In the genomic region with DNA sequence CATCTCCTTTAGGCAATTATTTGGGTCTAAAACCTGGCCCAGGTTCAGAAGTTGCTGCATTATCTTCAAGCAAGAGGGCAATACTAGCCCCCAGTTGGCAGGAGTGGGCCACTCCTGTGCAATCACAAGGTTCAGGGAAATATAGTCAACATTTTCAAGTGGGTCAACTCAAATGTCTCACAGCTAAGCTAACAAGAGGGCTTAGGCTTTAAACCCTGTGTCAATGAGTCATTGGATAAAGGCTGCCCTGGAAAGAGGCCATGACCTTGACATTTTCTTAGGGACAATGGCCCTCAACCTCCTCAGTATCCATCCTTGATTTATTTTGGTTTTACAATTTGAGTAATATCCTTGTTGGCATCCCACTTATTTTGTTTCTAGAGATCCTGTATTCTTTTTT, we compare ENCODE assay signal across 2 cellular contexts.
TF ChIP-seq lines count a peak whose summit lies in the region.

No MANE protein-coding gene starts in this region.

TF ChIP-seq in HepG2, 621 proteins besides CTCF, POLR2A, EP300 and RAD21 (continued from another document):
- TF ChIP-seq, protein P1, sequence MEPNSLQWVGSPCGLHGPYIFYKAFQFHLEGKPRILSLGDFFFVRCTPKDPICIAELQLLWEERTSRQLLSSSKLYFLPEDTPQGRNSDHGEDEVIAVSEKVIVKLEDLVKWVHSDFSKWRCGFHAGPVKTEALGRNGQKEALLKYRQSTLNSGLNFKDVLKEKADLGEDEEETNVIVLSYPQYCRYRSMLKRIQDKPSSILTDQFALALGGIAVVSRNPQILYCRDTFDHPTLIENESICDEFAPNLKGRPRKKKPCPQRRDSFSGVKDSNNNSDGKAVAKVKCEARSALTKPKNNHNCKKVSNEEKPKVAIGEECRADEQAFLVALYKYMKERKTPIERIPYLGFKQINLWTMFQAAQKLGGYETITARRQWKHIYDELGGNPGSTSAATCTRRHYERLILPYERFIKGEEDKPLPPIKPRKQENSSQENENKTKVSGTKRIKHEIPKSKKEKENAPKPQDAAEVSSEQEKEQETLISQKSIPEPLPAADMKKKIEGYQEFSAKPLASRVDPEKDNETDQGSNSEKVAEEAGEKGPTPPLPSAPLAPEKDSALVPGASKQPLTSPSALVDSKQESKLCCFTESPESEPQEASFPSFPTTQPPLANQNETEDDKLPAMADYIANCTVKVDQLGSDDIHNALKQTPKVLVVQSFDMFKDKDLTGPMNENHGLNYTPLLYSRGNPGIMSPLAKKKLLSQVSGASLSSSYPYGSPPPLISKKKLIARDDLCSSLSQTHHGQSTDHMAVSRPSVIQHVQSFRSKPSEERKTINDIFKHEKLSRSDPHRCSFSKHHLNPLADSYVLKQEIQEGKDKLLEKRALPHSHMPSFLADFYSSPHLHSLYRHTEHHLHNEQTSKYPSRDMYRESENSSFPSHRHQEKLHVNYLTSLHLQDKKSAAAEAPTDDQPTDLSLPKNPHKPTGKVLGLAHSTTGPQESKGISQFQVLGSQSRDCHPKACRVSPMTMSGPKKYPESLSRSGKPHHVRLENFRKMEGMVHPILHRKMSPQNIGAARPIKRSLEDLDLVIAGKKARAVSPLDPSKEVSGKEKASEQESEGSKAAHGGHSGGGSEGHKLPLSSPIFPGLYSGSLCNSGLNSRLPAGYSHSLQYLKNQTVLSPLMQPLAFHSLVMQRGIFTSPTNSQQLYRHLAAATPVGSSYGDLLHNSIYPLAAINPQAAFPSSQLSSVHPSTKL (CRISPR knock-in tag; IDR thresholded peaks at IDR 0.05): 0 out of 2 replicates have a peak, but pooled peaks have one; percentile 12
- TF ChIP-seq KAT2B (IDR thresholded peaks at IDR 0.05; ENCODE audit: borderline replicate concordance, low read depth, low read length) (no peak), FOSL2 (CRISPR knock-in tag; IDR thresholded peaks at IDR 0.05) (0 out of 2 replicates have a peak, but pooled peaks have one; percentile 33)
- TF ChIP-seq, protein P2, sequence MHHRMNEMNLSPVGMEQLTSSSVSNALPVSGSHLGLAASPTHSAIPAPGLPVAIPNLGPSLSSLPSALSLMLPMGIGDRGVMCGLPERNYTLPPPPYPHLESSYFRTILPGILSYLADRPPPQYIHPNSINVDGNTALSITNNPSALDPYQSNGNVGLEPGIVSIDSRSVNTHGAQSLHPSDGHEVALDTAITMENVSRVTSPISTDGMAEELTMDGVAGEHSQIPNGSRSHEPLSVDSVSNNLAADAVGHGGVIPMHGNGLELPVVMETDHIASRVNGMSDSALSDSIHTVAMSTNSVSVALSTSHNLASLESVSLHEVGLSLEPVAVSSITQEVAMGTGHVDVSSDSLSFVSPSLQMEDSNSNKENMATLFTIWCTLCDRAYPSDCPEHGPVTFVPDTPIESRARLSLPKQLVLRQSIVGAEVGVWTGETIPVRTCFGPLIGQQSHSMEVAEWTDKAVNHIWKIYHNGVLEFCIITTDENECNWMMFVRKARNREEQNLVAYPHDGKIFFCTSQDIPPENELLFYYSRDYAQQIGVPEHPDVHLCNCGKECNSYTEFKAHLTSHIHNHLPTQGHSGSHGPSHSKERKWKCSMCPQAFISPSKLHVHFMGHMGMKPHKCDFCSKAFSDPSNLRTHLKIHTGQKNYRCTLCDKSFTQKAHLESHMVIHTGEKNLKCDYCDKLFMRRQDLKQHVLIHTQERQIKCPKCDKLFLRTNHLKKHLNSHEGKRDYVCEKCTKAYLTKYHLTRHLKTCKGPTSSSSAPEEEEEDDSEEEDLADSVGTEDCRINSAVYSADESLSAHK (CRISPR knock-in tag; IDR thresholded peaks at IDR 0.05; ENCODE audit: borderline replicate concordance): no peak

TF ChIP-seq in SK-N-SH treated with all-trans-retinoic acid at 6 μM for 48 hours, 23 proteins besides CTCF, POLR2A, EP300 and RAD21 (continued from another document):
- TF ChIP-seq PPARA (CRISPR knock-in tag; IDR thresholded peaks at IDR 0.05; ENCODE audit: borderline replicate concordance): no peak
- TF ChIP-seq SNAI2 (CRISPR knock-in tag; IDR thresholded peaks at IDR 0.05): no peak
- TF ChIP-seq, protein P3, sequence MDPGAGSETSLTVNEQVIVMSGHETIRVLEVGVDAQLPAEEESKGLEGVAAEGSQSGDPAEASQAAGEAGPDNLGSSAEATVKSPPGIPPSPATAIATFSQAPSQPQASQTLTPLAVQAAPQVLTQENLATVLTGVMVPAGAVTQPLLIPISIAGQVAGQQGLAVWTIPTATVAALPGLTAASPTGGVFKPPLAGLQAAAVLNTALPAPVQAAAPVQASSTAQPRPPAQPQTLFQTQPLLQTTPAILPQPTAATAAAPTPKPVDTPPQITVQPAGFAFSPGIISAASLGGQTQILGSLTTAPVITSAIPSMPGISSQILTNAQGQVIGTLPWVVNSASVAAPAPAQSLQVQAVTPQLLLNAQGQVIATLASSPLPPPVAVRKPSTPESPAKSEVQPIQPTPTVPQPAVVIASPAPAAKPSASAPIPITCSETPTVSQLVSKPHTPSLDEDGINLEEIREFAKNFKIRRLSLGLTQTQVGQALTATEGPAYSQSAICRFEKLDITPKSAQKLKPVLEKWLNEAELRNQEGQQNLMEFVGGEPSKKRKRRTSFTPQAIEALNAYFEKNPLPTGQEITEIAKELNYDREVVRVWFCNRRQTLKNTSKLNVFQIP (CRISPR knock-in tag; IDR thresholded peaks at IDR 0.05; ENCODE audit: borderline replicate concordance, low read depth): no peak
- no peak for TF ChIP-seq ZFP3 (CRISPR knock-in tag; IDR thresholded peaks at IDR 0.05)
- TF ChIP-seq RARB (CRISPR knock-in tag; IDR thresholded peaks at IDR 0.05): no peak
